Comparison of ENCODE assay signal across 11 cellular contexts in genomic region chr13:51825165-51825592, GRCh38. TPM values are rescaled to one million over a fixed set of nuclear protein-coding genes. Genes with fewer than 3 reads are reported as not detected.
DNase-seq lines count a peak whose midpoint lies in the region; ATAC-seq and TF ChIP-seq lines count a peak whose summit lies in the region.
"Had no signal": no experiment of that assay in that cellular context is flagged by ENCODE, and none has a peak within 500 bp of the region (broad histone marks: within the 10 kb centered on the region; RNA-seq: fewer than 3 reads in every experiment).

No MANE protein-coding gene starts in this region.

- H3K27ac Mint-ChIP-seq in activated CD4-positive, alpha-beta T cell treated with anti-CD3 and anti-CD28 coated beads, Interleukin-2, amount 10 ng/mL, durations not matched to agents 7 days and 5 days: peak overlapping the region; percentile 97
- H3K27ac Mint-ChIP-seq in effector memory CD8-positive, alpha-beta T cell: peak overlapping the region; percentile 92 to 96

- H3K36me3 Mint-ChIP-seq in activated CD4-positive, alpha-beta T cell treated with anti-CD3 and anti-CD28 coated beads, Interleukin-2, amount 10 ng/mL, durations not matched to agents 7 days and 5 days (ENCODE audit: low read depth): peaks cover 9% of the 10 kb centered on the region
- H3K36me3 Mint-ChIP-seq in effector memory CD8-positive, alpha-beta T cell (ENCODE audit: insufficient read depth): peaks cover 4% of the 10 kb centered on the region

- H3K9me3 ChIP-seq in Peyer's patch (no peaks in the 10 kb centered on the region), neuronal stem cell (replicated peaks in 1 of 2; ENCODE audit: control insufficient read depth in 2 of 2, insufficient read depth in 1 of 2, low read depth in 1 of 2, low read length in 2 of 2) (no peaks in the 10 kb centered on the region), PC-3 (ENCODE audit: low read length) (no peaks in the 10 kb centered on the region)

- H3K4me2 ChIP-seq in neuronal stem cell (ENCODE audit: insufficient read depth, low read length, poor library complexity, severe bottlenecking) (no peak overlapping the region), PC-3 (ENCODE audit: low read length) (no peak overlapping the region)

- no TSS peak for BruUV-seq in PC-3 (replicated peaks; lab: Mats Ljungman, UMichigan)

- peaks cover 0 to 21% (median 5%) of the 10 kb centered on the region in 4 donors for H3K4me1 ChIP-seq in Peyer's patch
- H3K4me1 ChIP-seq in neuronal stem cell (ENCODE audit: control insufficient read depth in 2 of 2, insufficient read depth in 1 of 2, low read depth in 1 of 2, low read length in 2 of 2): no peaks in the 10 kb centered on the region
- H3K4me1 ChIP-seq in PC-3 (ENCODE audit: insufficient read depth, low read length): no peaks in the 10 kb centered on the region

- no peak overlapping the region for H2BK120ac ChIP-seq in neuronal stem cell (ENCODE audit: low read depth, low read length)

- H3K9me2 ChIP-seq in PC-3 (replicated peaks; ENCODE audit: low read length): no peaks in the 10 kb centered on the region

- H3K27me3 ChIP-seq in Peyer's patch: no peaks in the 10 kb centered on the region
- H3K27me3 ChIP-seq in neuronal stem cell (ENCODE audit: control insufficient read depth in 3 of 3, insufficient read depth in 3 of 3, low read depth in 1 of 3, low read length in 3 of 3): peaks cover 0 to 42% (median 0%) of the 10 kb centered on the region in 3 experiments
- peaks cover 17% of the 10 kb centered on the region; the same call in 1 of the 2 replicates for H3K27me3 ChIP-seq in PC-3 (ENCODE audit: low read length)

- no peak for TF ChIP-seq CTCF in Peyer's patch (IDR thresholded peaks at IDR 0.05)
- no peak for TF ChIP-seq CTCF in PC-3 (conservative IDR thresholded peaks at IDR 0.05; ENCODE audit: low read depth, low read length)

- peak overlapping the region in 1 of 4 donors; percentile 28 for H3K4me3 ChIP-seq in Peyer's patch
- no peak overlapping the region for H3K4me3 ChIP-seq in neuronal stem cell (ENCODE audit: low read length in 2 of 2)
- H3K4me3 ChIP-seq in PC-3 (ENCODE audit: low read length): no peak overlapping the region

- H2AFZ ChIP-seq in neuronal stem cell (ENCODE audit: low read length): no peak overlapping the region
- H2AFZ ChIP-seq in PC-3 (ENCODE audit: low read length): no peak overlapping the region

- no peak overlapping the region for H3K18ac ChIP-seq in neuronal stem cell (ENCODE audit: low read length)

- no peak overlapping the region for H3K23ac ChIP-seq in neuronal stem cell (ENCODE audit: low read depth, low read length, poor library complexity)

- no peak overlapping the region for H4K91ac ChIP-seq in neuronal stem cell (ENCODE audit: low read depth, low read length, poor library complexity)

- peak; percentile 63 for ATAC-seq in effector memory CD8-positive, alpha-beta T cell (replicated peaks)
- peak; percentile 32 for ATAC-seq in stimulated activated naive CD8-positive, alpha-beta T cell treated with anti-CD3 and anti-CD28 coated beads, Interleukin-15, Interleukin-2, amounts not matched to agents 100 U/mL and 50 U/mL, for 24 hours
- no peak for ATAC-seq in PC-3

- H3K79me1 ChIP-seq in neuronal stem cell (ENCODE audit: low read depth, low read length): no peaks in the 10 kb centered on the region

- H3K4ac ChIP-seq in neuronal stem cell (ENCODE audit: low read length): no peak overlapping the region

- peaks cover 97% of the 10 kb centered on the region for H3K4me1 Mint-ChIP-seq in activated CD4-positive, alpha-beta T cell treated with anti-CD3 and anti-CD28 coated beads, Interleukin-2, amount 10 ng/mL, durations not matched to agents 7 days and 5 days
- H3K4me1 Mint-ChIP-seq in effector memory CD8-positive, alpha-beta T cell (ENCODE audit: low read depth in 2 of 2): peaks cover 67 to 69% of the 10 kb centered on the region in 2 donors

- no peak overlapping the region for H2BK5ac ChIP-seq in neuronal stem cell (ENCODE audit: low read length)

- H3K9me3 Mint-ChIP-seq in activated CD4-positive, alpha-beta T cell treated with anti-CD3 and anti-CD28 coated beads, Interleukin-2, amount 10 ng/mL, durations not matched to agents 7 days and 5 days: no peaks in the 10 kb centered on the region
- no peaks in the 10 kb centered on the region for H3K9me3 Mint-ChIP-seq in effector memory CD8-positive, alpha-beta T cell

- H2BK15ac ChIP-seq in neuronal stem cell (ENCODE audit: low read length): no peak overlapping the region

- no peak overlapping the region for H3K14ac ChIP-seq in neuronal stem cell (ENCODE audit: low read length)

- no peaks in the 10 kb centered on the region for H3K79me2 ChIP-seq in PC-3 (ENCODE audit: low read length)

- no peak overlapping the region for H4K8ac ChIP-seq in neuronal stem cell (ENCODE audit: low read depth, low read length)

- peak; percentile 54 for DNase-seq in activated CD4-positive, alpha-beta T cell treated with anti-CD3 and anti-CD28 coated beads, Interleukin-2, amount 10 ng/mL, durations not matched to agents 7 days and 5 days
- DNase-seq in activated CD4-positive, alpha-beta T cell treated with anti-CD3 and anti-CD28 coated beads, Interleukin-2, amount 50 U/mL, for 48 hours: no peak
- DNase-seq in Peyer's patch (no peak), neuronal stem cell (ENCODE audit: low spot score) (no peak), PC-3 (no peak), hippocampal formation (lab: John Stamatoyannopoulos, UW) (no peak)
- DNase-seq in effector memory CD8-positive, alpha-beta T cell: no peak
- no peak for DNase-seq in stimulated activated naive CD8-positive, alpha-beta T cell treated with anti-CD3 and anti-CD28 coated beads, Interleukin-15, Interleukin-2, amounts not matched to agents 100 U/mL and 50 U/mL, for 24 hours
- DNase-seq: brain microvascular endothelial cell, NCI-H1930 had no signal

- no peaks in the 10 kb centered on the region for H3K27me3 Mint-ChIP-seq in activated CD4-positive, alpha-beta T cell treated with anti-CD3 and anti-CD28 coated beads, Interleukin-2, amount 10 ng/mL, durations not matched to agents 7 days and 5 days
- H3K27me3 Mint-ChIP-seq in effector memory CD8-positive, alpha-beta T cell: no peaks in the 10 kb centered on the region

- POLR2A ChIA-PET in activated CD4-positive, alpha-beta T cell treated with anti-CD3 and anti-CD28 coated beads, Interleukin-2, amount 10 ng/mL, durations not matched to agents 7 days and 5 days (lab: Charles Lee): interaction anchor here (0.6 to 0.9 kb wide), 3 partner anchors 20 to 372 kb away, joined by 3 read pairs; partner anchors contain the start of genes INTS6 and TMEM272
- POLR2A ChIA-PET in PC-3 (lab: Charles Lee; ENCODE audit: unreplicated experiment): no interaction called here

- no peak for TF ChIP-seq POLR2A in Peyer's patch (IDR thresholded peaks at IDR 0.05)

- H3K36me3 ChIP-seq in Peyer's patch: no peaks in the 10 kb centered on the region
- H3K36me3 ChIP-seq in neuronal stem cell (replicated peaks in 1 of 2; ENCODE audit: control insufficient read depth in 2 of 2, insufficient read depth in 2 of 2, low read length in 2 of 2): no peaks in the 10 kb centered on the region
- no peaks in the 10 kb centered on the region for H3K36me3 ChIP-seq in PC-3 (ENCODE audit: low read depth, low read length)
- H3K36me3 ChIP-seq: brain microvascular endothelial cell had no signal

- H3K9ac ChIP-seq in neuronal stem cell (ENCODE audit: low read depth, low read length, poor library complexity): no peak overlapping the region
- H3K9ac ChIP-seq in PC-3 (ENCODE audit: low read length): no peak overlapping the region

- H2BK12ac ChIP-seq in neuronal stem cell (ENCODE audit: low read length): no peak overlapping the region

- no CpG with 5 or more reads among the region's 2 CpGs for WGBS in neuronal stem cell (ENCODE audit: extremely low coverage in 2 of 2, insufficient read length in 2 of 2, insufficient replicate concordance in 1 of 2), 2 donors

- H4K20me1 ChIP-seq in PC-3 (ENCODE audit: low read length): no peaks in the 10 kb centered on the region

- H3K4me3 Mint-ChIP-seq in activated CD4-positive, alpha-beta T cell treated with anti-CD3 and anti-CD28 coated beads, Interleukin-2, amount 10 ng/mL, durations not matched to agents 7 days and 5 days: peak overlapping the region; percentile 65
- peak overlapping the region; percentile 58 to 61 for H3K4me3 Mint-ChIP-seq in effector memory CD8-positive, alpha-beta T cell

- CTCF ChIA-PET in activated CD4-positive, alpha-beta T cell treated with anti-CD3 and anti-CD28 coated beads, Interleukin-2, amount 10 ng/mL, durations not matched to agents 7 days and 5 days (lab: Charles Lee): interaction anchor here (0.6 to 7.5 kb wide), 5 partner anchors 10 to 700 kb away, joined by 3 to 41 read pairs (median 3); no protein-coding TSS in a partner anchor
- CTCF ChIA-PET in PC-3 (lab: Charles Lee): no interaction called here

- H3F3A ChIP-seq in PC-3 (ENCODE audit: low read length, unreplicated experiment): no peaks in the 10 kb centered on the region

- H3K27ac ChIP-seq in Peyer's patch (peak overlapping the region in 3 of 4 donors; percentile 34 to 71 (median 39)), neuronal stem cell (replicated peaks; ENCODE audit: low read length) (no peak overlapping the region), PC-3 (ENCODE audit: low read length) (no peak overlapping the region)
- H3K27ac ChIP-seq: brain microvascular endothelial cell had no signal

- no peak overlapping the region for H2AK5ac ChIP-seq in neuronal stem cell (ENCODE audit: low read depth, low read length)

- intact Hi-C loops in PC-3 (cut with micrococcal nuclease): no loop called here

RNA-seq across cellular contexts. Expression of gene TMEM272, which starts 19.8 kb away (rescaled TPM):
- 1 to 10 TPM; 1.3 to 1.5 TPM for total RNA-seq in activated CD4-positive, alpha-beta T cell treated with anti-CD3 and anti-CD28 coated beads, Interleukin-2, amount 10 ng/mL, durations not matched to agents 7 days and 5 days
- under 1 TPM in 2 of 4 donors, not detected in 2; 0.40 to 0.57 TPM for total RNA-seq in Peyer's patch
- 0.04 TPM for polyA plus RNA-seq in neuronal stem cell (2013, experiment 1 of 2)
- 0.03 TPM for polyA plus RNA-seq in neuronal stem cell (2013, experiment 2 of 2)
- total RNA-seq in PC-3 (2014; rRNA removed): 0.06 and 0.07 TPM in 2 replicates
- total RNA-seq: pulmonary artery endothelial cell had no signal

RNA-seq across cellular contexts. Expression of gene DHRS12, which starts 21.2 kb away (rescaled TPM):
- total RNA-seq in activated CD4-positive, alpha-beta T cell treated with anti-CD3 and anti-CD28 coated beads, Interleukin-2, amount 10 ng/mL, durations not matched to agents 7 days and 5 days: 1 to 10 TPM; 9.5 to 9.7 TPM
- total RNA-seq in Peyer's patch: 10 to 100 TPM in 3 of 4 donors, 1 to 10 TPM in 1; 8.1 to 21.7 (median 12.5) TPM
- polyA plus RNA-seq in neuronal stem cell (2013, experiment 1 of 2): 18.5 TPM
- polyA plus RNA-seq in neuronal stem cell (2013, experiment 2 of 2): 20.4 TPM
- total RNA-seq in PC-3 (2014; rRNA removed): 1.2 and 2.6 TPM in 2 replicates

RNA-seq across cellular contexts. Expression of gene CCDC70, which starts 36.6 kb away (rescaled TPM):
- not detected for total RNA-seq in activated CD4-positive, alpha-beta T cell treated with anti-CD3 and anti-CD28 coated beads, Interleukin-2, amount 10 ng/mL, durations not matched to agents 7 days and 5 days
- total RNA-seq in Peyer's patch (not detected), PC-3 (2014; rRNA removed) (not detected in 2 replicates)
- polyA plus RNA-seq in neuronal stem cell (2013, experiment 1 of 2): not detected
- polyA plus RNA-seq in neuronal stem cell (2013, experiment 2 of 2): not detected
- total RNA-seq: pulmonary artery endothelial cell had no signal

Comparison
In these comparisons a context has a peak if more than half of its experiments do, and no peak if none do; other contexts are left out.
1. H3K27ac ChIP-seq: peak in Peyer's patch (3 of 4); none in neuronal stem cell (single experiment) and PC-3 (single experiment).